Comparison of ENCODE assay signal across 19 cellular contexts in genomic region chr12:115230576-115230975, GRCh38.
"Had no signal": no experiment of that assay in that cellular context is flagged by ENCODE, and none has a peak within 500 bp of the region (broad histone marks: within the 10 kb centered on the region; RNA-seq: fewer than 3 reads in every experiment).

No MANE protein-coding gene starts in this region.

- H3K9me3 Mint-ChIP-seq: mesothelial cell of epicardium; natural killer cell treated with Interleukin-12 subunit alpha and Interleukin-12 subunit beta and Interleukin-15 and Interleukin-18, amount 100 ng/mL, for 72 hours; type B pancreatic cell had no signal

- H3K4me3 ChIP-seq: dorsolateral prefrontal cortex, prostate gland had no signal

- H3K79me2 ChIP-seq: parathyroid adenoma had no signal

- H3K27me3 Mint-ChIP-seq: natural killer cell treated with Interleukin-12 subunit alpha and Interleukin-12 subunit beta and Interleukin-15 and Interleukin-18, amount 100 ng/mL, for 72 hours had no signal

- H2AFZ ChIP-seq: parathyroid adenoma had no signal

- H3K4me3 Mint-ChIP-seq: mesothelial cell of epicardium; natural killer cell treated with Interleukin-12 subunit alpha and Interleukin-12 subunit beta and Interleukin-15 and Interleukin-18, amount 100 ng/mL, for 72 hours; type B pancreatic cell had no signal

- ATAC-seq: left lobe of liver; natural killer cell treated with Interleukin-12 subunit alpha and Interleukin-12 subunit beta and Interleukin-15 and Interleukin-18, amount 100 ng/mL, for 72 hours; sciatic nerve had no signal

- FAIRE-seq: urothelium cell line had no signal

- DNase-seq: cortex of kidney; dorsolateral prefrontal cortex; effector CD8-positive, alpha-beta T cell; foreskin melanocyte; head of caudate nucleus; hippocampal formation; kidney glomerular epithelial cell; mammary epithelial cell; occipital lobe; stimulated activated CD4-positive, alpha-beta T cell treated with anti-CD3 and anti-CD28 coated beads, Interleukin-12 subunit alpha, Interleukin-12 subunit beta, amount 100 ng/mL, for 4 hours; stimulated activated naive CD4-positive, alpha-beta T cell treated with Interleukin-2 at 50 U/mL for 16 hours had no signal

- H3K36me3 Mint-ChIP-seq: mesothelial cell of epicardium; natural killer cell treated with Interleukin-12 subunit alpha and Interleukin-12 subunit beta and Interleukin-15 and Interleukin-18, amount 100 ng/mL, for 72 hours; type B pancreatic cell had no signal

- H3K9ac ChIP-seq: parathyroid adenoma had no signal

- H3K36me3 ChIP-seq: prostate gland had no signal

- H3K27ac Mint-ChIP-seq: mesothelial cell of epicardium; natural killer cell treated with Interleukin-12 subunit alpha and Interleukin-12 subunit beta and Interleukin-15 and Interleukin-18, amount 100 ng/mL, for 72 hours; type B pancreatic cell had no signal

- H3K27ac ChIP-seq: dorsolateral prefrontal cortex, parathyroid adenoma, prostate gland had no signal

- H3K4me1 ChIP-seq: parathyroid adenoma, prostate gland had no signal

- H3K9me3 ChIP-seq: prostate gland had no signal
